In the genomic region with DNA sequence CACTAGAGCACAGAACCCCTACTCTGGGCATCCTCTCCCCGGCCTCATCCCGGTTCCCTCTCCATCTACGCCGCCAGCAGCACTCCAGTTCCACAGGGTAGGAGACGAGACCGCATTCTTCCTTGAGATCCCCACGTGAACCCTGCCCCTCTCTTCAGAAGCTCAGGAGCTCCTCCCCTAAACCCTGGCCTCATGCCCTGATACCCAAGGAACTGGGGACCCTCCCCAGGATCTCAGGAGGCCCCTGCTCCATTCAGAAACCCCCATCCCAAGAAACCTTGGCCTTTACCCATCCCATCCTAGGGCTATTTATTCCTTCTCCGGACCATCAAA, we compare ENCODE assay signal across 6 cellular contexts. TPM values are rescaled to one million over a fixed set of nuclear protein-coding genes. Genes with fewer than 3 reads are reported as not detected.
DNase-seq lines count a peak whose midpoint lies in the region; TF ChIP-seq lines count a peak whose summit lies in the region.

No MANE protein-coding gene starts in this region.

- no peak overlapping the region for H2AFZ ChIP-seq in SK-N-SH (ENCODE audit: low read depth)

- H3K36me3 ChIP-seq in A673 (ENCODE audit: insufficient read depth, low read length, poor library complexity, severe bottlenecking): no peaks in the 10 kb centered on the region
- H3K36me3 ChIP-seq in right atrium auricular region: no peaks in the 10 kb centered on the region
- no peaks in the 10 kb centered on the region for H3K36me3 ChIP-seq in SK-N-SH (replicated peaks in 1 of 2; ENCODE audit: control insufficient read depth in 1 of 2, insufficient read depth in 2 of 2, low read length in 1 of 2)

- H3K27me3 ChIP-seq in A673 (replicated peaks; ENCODE audit: insufficient read depth, low read depth, low read length, poor library complexity) (no peaks in the 10 kb centered on the region), right atrium auricular region (no peaks in the 10 kb centered on the region), SK-N-SH (ENCODE audit: insufficient read depth) (peaks cover 5% of the 10 kb centered on the region; the same call in 1 of the 2 replicates)

- H3K4me1 ChIP-seq in A673 (ENCODE audit: insufficient read depth, low read length, poor library complexity, severe bottlenecking) (peaks cover 6% of the 10 kb centered on the region), right atrium auricular region (peaks cover 0 to 11% of the 10 kb centered on the region in 2 donors), SK-N-SH (ENCODE audit: control insufficient read depth in 1 of 2, insufficient read depth in 2 of 2, low read depth in 1 of 2, low read length in 1 of 2) (no peaks in the 10 kb centered on the region; a peak in 1 of 4 replicates)

- DNase-seq in A673 (ENCODE audit: low spot score) (no peak), NCI-H226 (peak; percentile 20), right atrium auricular region (ENCODE audit: low spot score) (no peak), SK-N-SH (no peak), NCI-H2029 (lab: John Stamatoyannopoulos, UW) (no peak), GM03348 (ENCODE audit: low spot score) (no peak)

- no TSS peak for BruUV-seq in A673 (replicated peaks; lab: Mats Ljungman, UMichigan)

- WGBS in SK-N-SH (ENCODE audit: low lambda C conversion rate): 56% methylated on average over 6 of the region's 8 CpGs

- no peaks in the 10 kb centered on the region for H3F3A ChIP-seq in SK-N-SH (replicated peaks; ENCODE audit: insufficient read depth)

- H3K4me2 ChIP-seq in SK-N-SH: no peak overlapping the region

- no peak overlapping the region for H3K27ac ChIP-seq in A673 (ENCODE audit: low read depth, low read length, poor library complexity, severe bottlenecking)
- peak overlapping the region; percentile 77 to 81 for H3K27ac ChIP-seq in right atrium auricular region
- H3K27ac ChIP-seq in SK-N-SH (ENCODE audit: low read depth in 2 of 2, low read length in 1 of 2): no peak overlapping the region

- POLR2A ChIA-PET in A673 (lab: Charles Lee; ENCODE audit: low non-redundant PET) (no interaction called here), SK-N-SH (lab: Yijun Ruan, JAX) (no interaction called here)

- intact Hi-C loops in A673 (cut with micrococcal nuclease; ENCODE audit: unreplicated experiment): no loop called here

- no peak overlapping the region for H3K9ac ChIP-seq in SK-N-SH

- CTCF ChIA-PET in A673 (lab: Charles Lee): no interaction called here
- CTCF ChIA-PET in SK-N-SH (lab: Yijun Ruan, JAX): no interaction called here

- peak overlapping the region; percentile 47 for H3K4me3 ChIP-seq in A673 (ENCODE audit: low read depth, low read length, poor library complexity, severe bottlenecking)
- H3K4me3 ChIP-seq in right atrium auricular region: peak overlapping the region; percentile 31 to 54
- H3K4me3 ChIP-seq in SK-N-SH (ENCODE audit: low read depth in 2 of 2, low read length in 1 of 2): no peak overlapping the region

- TF ChIP-seq CTCF in A673 (conservative IDR thresholded peaks at IDR 0.05; ENCODE audit: low read depth, low read length) (no peak), right atrium auricular region (IDR thresholded peaks at IDR 0.05) (no peak), SK-N-SH (IDR thresholded peaks at IDR 0.05) (no peak)

- no peak for TF ChIP-seq RAD21 in SK-N-SH (IDR thresholded peaks at IDR 0.05; ENCODE audit: low read length)

- no peak for TF ChIP-seq EP300 in SK-N-SH (IDR thresholded peaks at IDR 0.05; ENCODE audit: borderline replicate concordance in 1 of 2, low read depth in 1 of 2, low read length in 1 of 2)

- no peaks in the 10 kb centered on the region for H3K79me2 ChIP-seq in SK-N-SH (ENCODE audit: insufficient read depth)

- no peaks in the 10 kb centered on the region for H3K9me2 ChIP-seq in SK-N-SH

- no peaks in the 10 kb centered on the region for H3K9me3 ChIP-seq in A673 (ENCODE audit: low read depth, low read length, poor library complexity, severe bottlenecking)
- no peaks in the 10 kb centered on the region for H3K9me3 ChIP-seq in right atrium auricular region
- H3K9me3 ChIP-seq in SK-N-SH: no peaks in the 10 kb centered on the region

- no peaks in the 10 kb centered on the region for H4K20me1 ChIP-seq in SK-N-SH (ENCODE audit: insufficient read depth)

TF ChIP-seq in SK-N-SH, 30 proteins besides CTCF, POLR2A, EP300 and RAD21:
- TF ChIP-seq, protein P1, sequence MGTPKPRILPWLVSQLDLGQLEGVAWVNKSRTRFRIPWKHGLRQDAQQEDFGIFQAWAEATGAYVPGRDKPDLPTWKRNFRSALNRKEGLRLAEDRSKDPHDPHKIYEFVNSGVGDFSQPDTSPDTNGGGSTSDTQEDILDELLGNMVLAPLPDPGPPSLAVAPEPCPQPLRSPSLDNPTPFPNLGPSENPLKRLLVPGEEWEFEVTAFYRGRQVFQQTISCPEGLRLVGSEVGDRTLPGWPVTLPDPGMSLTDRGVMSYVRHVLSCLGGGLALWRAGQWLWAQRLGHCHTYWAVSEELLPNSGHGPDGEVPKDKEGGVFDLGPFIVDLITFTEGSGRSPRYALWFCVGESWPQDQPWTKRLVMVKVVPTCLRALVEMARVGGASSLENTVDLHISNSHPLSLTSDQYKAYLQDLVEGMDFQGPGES (IDR thresholded peaks at IDR 0.05; ENCODE audit: low read depth, low read length): no peak
- TF ChIP-seq FOXM1 (IDR thresholded peaks at IDR 0.05; ENCODE audit: low read depth): no peak

RNA-seq across cellular contexts. Expression of a gene that starts 1.1 kb away (rescaled TPM):
- total RNA-seq in A673 (2021): 4.8 and 6.7 TPM in 2 replicates
- total RNA-seq in right atrium auricular region: 10 to 100 TPM in 1 of 2 donors, 1 to 10 TPM in 1; 7.2 to 12.7 TPM
- 0.07 TPM in 1 of 2 replicates, not detected in the other for polyA plus RNA-seq in SK-N-SH (2012; rRNA removed)
- not detected in 2 replicates for polyA plus RNA-seq in SK-N-SH (2012; cell fraction: cytosol; rRNA removed)
- polyA plus RNA-seq in SK-N-SH (2012; cell fraction: nucleus; rRNA removed): 0.05 TPM in 1 of 2 replicates, not detected in the other

RNA-seq across cellular contexts. Expression of a gene that starts 13.3 kb away (rescaled TPM):
- total RNA-seq in A673 (2021): 70.0 and 87.5 TPM in 2 replicates
- 10 to 100 TPM; 47.8 to 64.8 TPM for total RNA-seq in right atrium auricular region
- 95.7 and 146 TPM in 2 replicates for polyA plus RNA-seq in SK-N-SH (2012; rRNA removed)
- polyA plus RNA-seq in SK-N-SH (2012; cell fraction: cytosol; rRNA removed): 115 and 135 TPM in 2 replicates
- 31.3 and 37.4 TPM in 2 replicates for polyA plus RNA-seq in SK-N-SH (2012; cell fraction: nucleus; rRNA removed)

RNA-seq across cellular contexts. Expression of a gene that starts 15.0 kb away (rescaled TPM):
- total RNA-seq in A673 (2021) (14.6 and 16.3 TPM in 2 replicates), right atrium auricular region (1 to 10 TPM; 2.8 to 3.5 TPM)
- polyA plus RNA-seq in SK-N-SH (2012; rRNA removed): 0.76 and 0.93 TPM in 2 replicates
- polyA plus RNA-seq in SK-N-SH (2012; cell fraction: cytosol; rRNA removed): 0.90 and 1.6 TPM in 2 replicates
- polyA plus RNA-seq in SK-N-SH (2012; cell fraction: nucleus; rRNA removed): 1.3 and 1.5 TPM in 2 replicates

RNA-seq across cellular contexts. Expression of a gene that starts 22.5 kb away (rescaled TPM):
- total RNA-seq in A673 (2021) (1.1 and 1.5 TPM in 2 replicates), right atrium auricular region (10 to 100 TPM; 18.9 to 23.4 TPM)
- 0.78 and 1.1 TPM in 2 replicates for polyA plus RNA-seq in SK-N-SH (2012; rRNA removed)
- polyA plus RNA-seq in SK-N-SH (2012; cell fraction: cytosol; rRNA removed): 0.32 and 0.62 TPM in 2 replicates
- 2.6 and 3.1 TPM in 2 replicates for polyA plus RNA-seq in SK-N-SH (2012; cell fraction: nucleus; rRNA removed)

RNA-seq across cellular contexts. Expression of a gene that starts 48.1 kb away (rescaled TPM):
- total RNA-seq in A673 (2021) (not detected in 2 replicates), right atrium auricular region (under 1 TPM; 0.08 to 0.11 TPM)
- polyA plus RNA-seq in SK-N-SH (2012; rRNA removed): not detected in 2 replicates
- polyA plus RNA-seq in SK-N-SH (2012; cell fraction: cytosol; rRNA removed): not detected in 2 replicates
- polyA plus RNA-seq in SK-N-SH (2012; cell fraction: nucleus; rRNA removed): not detected in 2 replicates

Comparison
In these comparisons a context has a peak if more than half of its experiments do, and no peak if none do; other contexts are left out.
1. H3K27ac ChIP-seq: peak in right atrium auricular region (2 of 2); none in A673 (single experiment) and SK-N-SH (0 of 2).
2. H3K4me3 ChIP-seq: peak in A673 (single experiment) and right atrium auricular region (2 of 2); none in SK-N-SH (0 of 2).